Comparison of ENCODE assay signal across 1 cellular context in the genomic region with DNA sequence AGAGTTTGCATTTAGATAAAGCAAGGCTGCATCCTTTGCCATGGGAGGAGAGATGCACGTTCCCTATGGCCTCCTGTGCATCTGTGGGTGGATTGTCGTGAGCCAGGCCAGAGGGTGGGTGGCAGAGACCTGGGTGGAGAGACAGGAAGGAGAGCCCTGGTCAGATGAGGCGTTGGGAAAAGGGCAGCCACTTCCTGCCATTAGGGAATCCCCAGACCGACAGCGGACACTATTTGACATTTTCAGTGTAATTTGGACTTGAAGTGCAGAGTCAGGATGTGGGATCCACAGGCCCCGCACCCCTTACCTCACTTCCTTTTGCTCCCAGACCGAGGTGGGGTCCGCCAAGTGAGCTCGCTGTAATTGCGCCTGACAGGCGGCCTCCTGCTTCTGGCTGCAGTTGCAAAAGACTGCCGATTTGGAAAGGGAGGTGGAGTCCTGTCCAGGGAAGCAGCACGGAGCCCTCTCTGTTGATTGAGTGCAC.
TF ChIP-seq lines count a peak whose summit lies in the region.

No MANE protein-coding gene starts in this region.

TF ChIP-seq in GM23338, 12 proteins besides CTCF, POLR2A, EP300 and RAD21:
- TF ChIP-seq ZNF462 (CRISPR knock-in tag; IDR thresholded peaks at IDR 0.05) = no peak
TF ChIP-seq in GM23338: peak in this region for 0.
